In the genomic region with DNA sequence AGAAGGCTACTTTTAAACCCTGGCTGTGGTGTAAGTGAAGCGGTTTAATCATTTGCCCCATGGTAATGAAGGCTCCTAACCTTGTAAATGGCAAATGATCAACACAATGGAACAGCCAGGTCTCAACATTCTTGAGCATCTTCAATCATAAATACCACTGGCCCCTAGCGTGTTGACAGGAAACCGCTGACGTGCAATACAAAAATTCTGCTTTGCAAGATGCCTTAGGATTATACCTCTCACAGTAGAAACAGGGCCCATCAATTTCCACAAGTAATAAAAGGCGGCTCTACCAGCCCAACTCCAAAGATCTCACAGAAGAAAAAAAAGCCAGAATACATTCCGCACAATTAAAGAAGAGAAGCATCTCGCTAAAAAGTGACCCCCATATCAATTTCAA, we compare ENCODE assay signal across 27 cellular contexts.
"Had no signal": no experiment of that assay in that cellular context is flagged by ENCODE, and none has a peak within 500 bp of the region (broad histone marks: within the 10 kb centered on the region; RNA-seq: fewer than 3 reads in every experiment).

No MANE protein-coding gene starts in this region.

- H3K9me3 Mint-ChIP-seq: immature natural killer cell; memory B cell; naive thymus-derived CD8-positive, alpha-beta T cell; nephron; neural crest cell; stimulated activated naive B cell treated with anti-CD40 and anti-IgM and Interleukin-4, amounts not matched to agents 10 μg/mL and 1 μg/mL and 100 μg/mL, for 72 hours; stimulated activated naive CD8-positive, alpha-beta T cell treated with anti-CD3 and anti-CD28 coated beads, Interleukin-15, Interleukin-2, amounts not matched to agents 100 ng/mL and 50 ng/mL, for 24 hours had no signal

- ATAC-seq: heart left ventricle; left colon; naive thymus-derived CD8-positive, alpha-beta T cell; right lobe of liver; stimulated activated naive B cell treated with anti-CD40 and anti-IgM and Interleukin-4, amounts not matched to agents 10 μg/mL and 1 μg/mL and 100 μg/mL, for 72 hours; upper lobe of right lung had no signal

- H3K27ac Mint-ChIP-seq: nephron; stimulated activated naive B cell treated with anti-CD40 and anti-IgM and Interleukin-4, amounts not matched to agents 10 μg/mL and 1 μg/mL and 100 μg/mL, for 72 hours; stimulated activated naive CD8-positive, alpha-beta T cell treated with anti-CD3 and anti-CD28 coated beads, Interleukin-15, Interleukin-2, amounts not matched to agents 100 ng/mL and 50 ng/mL, for 24 hours had no signal

- H3K27ac ChIP-seq: heart left ventricle, left ventricle myocardium inferior, pancreas, right atrium auricular region, right lobe of liver, suprapubic skin, thoracic aorta, tibial artery, upper lobe of right lung had no signal

- H3K4me1 Mint-ChIP-seq: immature natural killer cell; memory B cell; nephron; neural crest cell; stimulated activated naive B cell treated with anti-CD40 and anti-IgM and Interleukin-4, amounts not matched to agents 10 μg/mL and 1 μg/mL and 100 μg/mL, for 72 hours had no signal

- H3K4me3 ChIP-seq: heart left ventricle, left ventricle myocardium inferior, lung, pancreas, right atrium auricular region, right lobe of liver, smooth muscle cell, suprapubic skin, thoracic aorta, tibial artery, upper lobe of right lung had no signal

- H3K9me3 ChIP-seq: heart left ventricle, left ventricle myocardium inferior, pancreas, right atrium auricular region, right lobe of liver, suprapubic skin, thoracic aorta, tibial artery, upper lobe of right lung had no signal

- H3K4me1 ChIP-seq: heart left ventricle, left ventricle myocardium inferior, pancreas, right atrium auricular region, right lobe of liver, suprapubic skin, tibial artery, upper lobe of right lung had no signal

- H3K27me3 ChIP-seq: heart left ventricle, pancreas, right atrium auricular region, right lobe of liver, suprapubic skin, tibial artery, upper lobe of right lung had no signal

- H3K4me3 Mint-ChIP-seq: immature natural killer cell; memory B cell; naive thymus-derived CD8-positive, alpha-beta T cell; nephron; neural crest cell; stimulated activated naive B cell treated with anti-CD40 and anti-IgM and Interleukin-4, amounts not matched to agents 10 μg/mL and 1 μg/mL and 100 μg/mL, for 72 hours; stimulated activated naive CD8-positive, alpha-beta T cell treated with anti-CD3 and anti-CD28 coated beads, Interleukin-15, Interleukin-2, amounts not matched to agents 100 ng/mL and 50 ng/mL, for 24 hours had no signal

- H3K27me3 Mint-ChIP-seq: memory B cell; naive thymus-derived CD8-positive, alpha-beta T cell; stimulated activated naive B cell treated with anti-CD40 and anti-IgM and Interleukin-4, amounts not matched to agents 10 μg/mL and 1 μg/mL and 100 μg/mL, for 72 hours; stimulated activated naive CD8-positive, alpha-beta T cell treated with anti-CD3 and anti-CD28 coated beads, Interleukin-15, Interleukin-2, amounts not matched to agents 100 ng/mL and 50 ng/mL, for 24 hours had no signal

- DNase-seq: heart left ventricle; hypothalamus; immature natural killer cell; kidney; left colon; left ventricle myocardium inferior; naive thymus-derived CD8-positive, alpha-beta T cell; nucleus accumbens; pancreas; posterior cingulate gyrus; right lobe of liver; stimulated activated CD4-positive, alpha-beta T cell treated with anti-CD3 and anti-CD28 coated beads, Interleukin-1b, Interleukin-23, amount 100 ng/mL, for 48 hours; stimulated activated CD4-positive, alpha-beta T cell treated with anti-CD3 and anti-CD28 coated beads, Interleukin-2, amount 100 ng/mL, for 48 hours; stimulated activated CD4-positive, alpha-beta T cell treated with anti-CD3 and anti-CD28 coated beads, Interleukin-4, amount 100 ng/mL, for 4 hours; stimulated activated CD8-positive, alpha-beta memory T cell treated with anti-CD3 and anti-CD28 coated beads, Interleukin-4, amount 100 ng/mL, for 48 hours; stimulated activated naive B cell treated with anti-CD40 and anti-IgM and Interleukin-4, amounts not matched to agents 10 μg/mL and 1 μg/mL and 100 μg/mL, for 72 hours; tibial artery; upper lobe of right lung had no signal

- H3K4me2 ChIP-seq: smooth muscle cell had no signal
